Comparison of ENCODE assay signal across 21 cellular contexts in genomic region chr14:62988967-62989366, GRCh38. TPM values are rescaled to one million over a fixed set of nuclear protein-coding genes. Genes with fewer than 3 reads are reported as not detected.
DNase-seq lines count a peak whose midpoint lies in the region; FAIRE-seq and TF ChIP-seq lines count a peak whose summit lies in the region.
"Had no signal": no experiment of that assay in that cellular context is flagged by ENCODE, and none has a peak within 500 bp of the region (broad histone marks: within the 10 kb centered on the region; RNA-seq: fewer than 3 reads in every experiment).

No MANE protein-coding gene starts in this region.

- no peaks in the 10 kb centered on the region for H3K36me3 Mint-ChIP-seq in astrocyte (ENCODE audit: low read depth, unreplicated experiment)

- peaks cover 6% of the 10 kb centered on the region for H3K4me1 Mint-ChIP-seq in astrocyte (ENCODE audit: low read depth, unreplicated experiment)

- peak; percentile 18 for DNase-seq in Daoy (ENCODE audit: low read depth)
- peak; percentile 1 for DNase-seq in MG63
- DNase-seq in astrocyte (ENCODE audit: low read depth): peak; percentile 37
- peak; percentile 52 to 59 for DNase-seq in fibroblast of lung (ENCODE audit: low read depth in 2 of 2)
- DNase-seq in RKO (ENCODE audit: low spot score): no peak
- DNase-seq in NCI-H1930 (lab: John Stamatoyannopoulos, UW): no peak
- no peak for DNase-seq in H54 (ENCODE audit: insufficient read length, low spot score)
- no peak for DNase-seq in medulla oblongata (ENCODE audit: extremely low spot score)
- DNase-seq: AML-193, KBM-7, MM.1S, NCI-H1105, NCI-H1694 treated with DMSO at 0.1 percent for 48 hours, NCI-H446, NCI-H748 treated with DMSO at 0.1 percent for 48 hours, SHP77 treated with DMSO at 0.1 percent for 48 hours had no signal

- H3K4me2 ChIP-seq in astrocyte (ENCODE audit: low read length) (no peak overlapping the region), fibroblast of lung (ENCODE audit: extremely low read depth, insufficient read depth, low read length) (no peak overlapping the region)
- H3K4me2 ChIP-seq: GM23338 had no signal

- no peaks in the 10 kb centered on the region for H3K79me2 ChIP-seq in astrocyte (ENCODE audit: insufficient read depth, low read length)
- H3K79me2 ChIP-seq in fibroblast of lung (ENCODE audit: control insufficient read depth, insufficient read depth, low read length): no peaks in the 10 kb centered on the region

- H3K27ac Mint-ChIP-seq in astrocyte (ENCODE audit: unreplicated experiment): no peak overlapping the region
- H3K27ac Mint-ChIP-seq: GM23338 had no signal

- H2AFZ ChIP-seq in astrocyte (ENCODE audit: low read depth, low read length): no peak overlapping the region
- H2AFZ ChIP-seq in fibroblast of lung (ENCODE audit: low read length): no peak overlapping the region
- H2AFZ ChIP-seq: GM23338 had no signal

- peaks cover 2% of the 10 kb centered on the region for H3K9me3 Mint-ChIP-seq in astrocyte (ENCODE audit: unreplicated experiment)
- H3K9me3 Mint-ChIP-seq: GM23338 had no signal

- no peaks in the 10 kb centered on the region for H3K27me3 Mint-ChIP-seq in astrocyte (ENCODE audit: low read depth, unreplicated experiment)

- H3K9ac ChIP-seq in astrocyte (ENCODE audit: low read length): no peak overlapping the region
- H3K9ac ChIP-seq in fibroblast of lung (ENCODE audit: insufficient read depth, low read length): no peak overlapping the region

- no peaks in the 10 kb centered on the region for H3K4me1 ChIP-seq in astrocyte (ENCODE audit: insufficient read depth, low read length)
- no peaks in the 10 kb centered on the region for H3K4me1 ChIP-seq in fibroblast of lung (ENCODE audit: control insufficient read depth, extremely low read depth, insufficient read depth, low read length)

- H3K9me3 ChIP-seq in MG63 (no peaks in the 10 kb centered on the region), astrocyte (ENCODE audit: insufficient read depth, low read depth, low read length) (no peaks in the 10 kb centered on the region), fibroblast of lung (ENCODE audit: control insufficient read depth, insufficient read depth, low read depth, low read length) (no peaks in the 10 kb centered on the region)

- no peaks in the 10 kb centered on the region for H3K36me3 ChIP-seq in MG63
- no peaks in the 10 kb centered on the region for H3K36me3 ChIP-seq in astrocyte (ENCODE audit: insufficient read depth, low read length)
- H3K36me3 ChIP-seq in fibroblast of lung (ENCODE audit: control insufficient read depth, insufficient read depth, low read length): no peaks in the 10 kb centered on the region

- no peak overlapping the region for H3K4me3 ChIP-seq in MG63
- H3K4me3 ChIP-seq in astrocyte (ENCODE audit: insufficient read depth, low read depth, low read length): no peak overlapping the region
- H3K4me3 ChIP-seq in fibroblast of lung (replicated peaks in 1 of 4; ENCODE audit: control extremely low read depth in 1 of 4, insufficient read depth in 1 of 4, low read depth in 3 of 4, low read length in 4 of 4): no peak overlapping the region
- H3K4me3 ChIP-seq: GM23338 had no signal

- no peak overlapping the region for H3K27ac ChIP-seq in astrocyte (ENCODE audit: low read depth, low read length)
- H3K27ac ChIP-seq in fibroblast of lung (ENCODE audit: insufficient read depth, low read length): no peak overlapping the region

- H4K20me1 ChIP-seq in astrocyte (ENCODE audit: insufficient read depth, low read length): no peaks in the 10 kb centered on the region
- H4K20me1 ChIP-seq in fibroblast of lung (ENCODE audit: control insufficient read depth, extremely low read depth, insufficient read depth, low read length): no peaks in the 10 kb centered on the region

- H3K27me3 ChIP-seq in MG63 (no peaks in the 10 kb centered on the region), astrocyte (ENCODE audit: insufficient read depth, low read length) (no peaks in the 10 kb centered on the region), fibroblast of lung (ENCODE audit: control insufficient read depth, insufficient read depth, low read length) (no peaks in the 10 kb centered on the region)

- FAIRE-seq in astrocyte (lab: Jason Lieb, UNC) (peak; percentile 45), H54 (lab: Jason Lieb, UNC) (no peak)
- FAIRE-seq: A204.1, G401.6, GM12892, GM19239 had no signal

- no peak overlapping the region for H3K4me3 Mint-ChIP-seq in astrocyte (ENCODE audit: unreplicated experiment)
- H3K4me3 Mint-ChIP-seq: GM23338 had no signal

- TF ChIP-seq CTCF in astrocyte (IDR thresholded peaks at IDR 0.05; ENCODE audit: insufficient read depth, low read depth, low read length) (no peak), fibroblast of lung (conservative IDR thresholded peaks at IDR 0.05 in 1 of 2, IDR thresholded peaks at IDR 0.05 in 1 of 2; ENCODE audit: low read depth in 1 of 2, low read length in 2 of 2) (no peak)

- TF ChIP-seq POLR2A in H54 (IDR thresholded peaks at IDR 0.05; ENCODE audit: low read depth, low read length): no peak

RNA-seq across cellular contexts. Expression of gene KCNH5, which starts 56.3 kb away (rescaled TPM):
- total RNA-seq in Daoy (2014; rRNA removed; shearing (Covaris generic)): 1.1 and 3.7 TPM in 2 replicates
- not detected in 2 replicates for total RNA-seq in MG63 (2014; rRNA removed; shearing (Covaris generic); ENCODE audit: low replicate concordance)
- total RNA-seq in astrocyte: 0.48 and 2.4 TPM in 2 replicates
- 0.83 and 1.0 TPM in 2 replicates for total RNA-seq in fibroblast of lung
- 0.03 and 1.5 TPM in 2 replicates for polyA plus RNA-seq in fibroblast of lung
- 0.02 and 0.80 TPM in 2 replicates for polyA plus RNA-seq in fibroblast of lung (2012)
- polyA minus RNA-seq in fibroblast of lung (ENCODE audit: low replicate concordance): 1.6 TPM in 1 of 2 replicates, not detected in the other

Comparison
In these comparisons a context has a peak if more than half of its experiments do, and no peak if none do; other contexts are left out.
1. DNase-seq: peak in Daoy (single experiment), MG63 (single experiment), astrocyte (single experiment) and fibroblast of lung (2 of 2); none in RKO (single experiment), NCI-H1930 (0 of 2), H54 (single experiment) and medulla oblongata (single experiment).